27 cellular contexts compared by ENCODE assay signal in genomic region chr6:166441641-166442078, GRCh38. TPM values are rescaled to one million over a fixed set of nuclear protein-coding genes. Genes with fewer than 3 reads are reported as not detected.
DNase-seq lines count a peak whose midpoint lies in the region; ATAC-seq and TF ChIP-seq lines count a peak whose summit lies in the region.
"Had no signal": no experiment of that assay in that cellular context is flagged by ENCODE, and none has a peak within 500 bp of the region (broad histone marks: within the 10 kb centered on the region; RNA-seq: fewer than 3 reads in every experiment).

No MANE protein-coding gene starts in this region.

- H3K4me3 Mint-ChIP-seq in activated T-cell treated with anti-CD3 and anti-CD28 coated beads, Interleukin-2, amount 50 U/mL, for 4 hours = no peak overlapping the region
- H3K4me3 Mint-ChIP-seq: activated CD8-positive, alpha-beta T cell treated with anti-CD3 and anti-CD28 coated beads, Interleukin-2, amount 10 ng/mL, durations not matched to agents 7 days and 5 days; T-helper 1 cell treated with Interleukin-12 subunit alpha and Interleukin-12 subunit beta and Interleukin-4 antibody, amounts not matched to agents 30 μg/mL and 1 μg/mL, for 36 hours had no signal

- H3K36me3 Mint-ChIP-seq in activated T-cell treated with anti-CD3 and anti-CD28 coated beads, Interleukin-2, amount 50 U/mL, for 4 hours (ENCODE audit: insufficient read depth) = peaks cover 9% of the 10 kb centered on the region

- no peak for TF ChIP-seq CTCF in upper lobe of left lung (IDR thresholded peaks at IDR 0.05)

- H3K9me3 ChIP-seq in upper lobe of left lung = no peaks in the 10 kb centered on the region
- H3K9me3 ChIP-seq: BE2C, breast epithelium, psoas muscle, SJSA1 had no signal

- peaks cover 0 to 72% (median 39%) of the 10 kb centered on the region in 4 donors for H3K36me3 ChIP-seq in upper lobe of left lung
- H3K36me3 ChIP-seq: breast epithelium, SJSA1 had no signal

- H3K27ac ChIP-seq in upper lobe of left lung = no peak overlapping the region
- H3K27ac ChIP-seq: breast epithelium, PC-9, psoas muscle, SJSA1 had no signal

- peaks cover 0 to 11% (median 8%) of the 10 kb centered on the region in 4 donors for H3K4me1 ChIP-seq in upper lobe of left lung
- H3K4me1 ChIP-seq: breast epithelium, psoas muscle, SJSA1 had no signal

- H3K4me3 ChIP-seq in upper lobe of left lung = no peak overlapping the region
- H3K4me3 ChIP-seq: breast epithelium, PC-9, psoas muscle, SJSA1 had no signal

- H3K27me3 Mint-ChIP-seq in activated T-cell treated with anti-CD3 and anti-CD28 coated beads, Interleukin-2, amount 50 U/mL, for 4 hours (ENCODE audit: low read depth) = peaks cover 3% of the 10 kb centered on the region

- H3K4me1 Mint-ChIP-seq in activated T-cell treated with anti-CD3 and anti-CD28 coated beads, Interleukin-2, amount 50 U/mL, for 4 hours (ENCODE audit: low read depth) = peaks cover 12% of the 10 kb centered on the region

- H3K27me3 ChIP-seq in upper lobe of left lung = no peaks in the 10 kb centered on the region
- H3K27me3 ChIP-seq: BE2C, breast epithelium, SJSA1 had no signal

- DNase-seq in cardiac septum (ENCODE audit: low spot score) (peak; percentile 69), left cardiac atrium (no peak), NAMALWA (ENCODE audit: low spot score) (peak; percentile 22), germinal center (ENCODE audit: low spot score) (peak; percentile 19), upper lobe of left lung (peak; percentile 21 to 67), NCI-H2196 treated with DMSO at 0.1 percent for 48 hours (lab: John Stamatoyannopoulos, UW; ENCODE audit: unreplicated experiment) (no peak)
- no peak for DNase-seq in activated T-cell treated with anti-CD3 and anti-CD28 coated beads, Interleukin-2, amount 50 U/mL, for 4 hours
- DNase-seq: activated CD4-positive, alpha-beta T cell treated with anti-CD3 and anti-CD28 coated beads for 1 hour; activated CD8-positive, alpha-beta T cell treated with anti-CD3 and anti-CD28 coated beads, Interleukin-2, amount 10 ng/mL, durations not matched to agents 7 days and 5 days; activated naive CD4-positive, alpha-beta T cell; activated T-cell treated with anti-CD3 and anti-CD28 coated beads, Interleukin-2, amount 50 U/mL, for 1 hour; amniotic stem cell; BE2C; COR-L47; cortex of kidney; DMS79 treated with DMSO at 0.1 percent for 48 hours; GOT3; mammary epithelial cell; NCI-H2081 treated with DMSO at 0.1 percent for 48 hours; NCI-H446 treated with DMSO at 0.1 percent for 48 hours; PC-9; psoas muscle; stimulated activated CD8-positive, alpha-beta memory T cell treated with anti-CD3 and anti-CD28 coated beads, Interleukin-4, amount 100 ng/mL, for 48 hours had no signal

- 80 to 82% methylated on average over 10 to 17 of the region's 17 CpGs for WGBS in upper lobe of left lung, 2 donors

- intact Hi-C loops in cardiac septum (cut with DNase I) (no loop called here), left cardiac atrium (cut with DNase I) (no loop called here)

- no peak for TF ChIP-seq POLR2A in upper lobe of left lung (IDR thresholded peaks at IDR 0.05)

- no peaks in the 10 kb centered on the region for H3K9me3 Mint-ChIP-seq in activated T-cell treated with anti-CD3 and anti-CD28 coated beads, Interleukin-2, amount 50 U/mL, for 4 hours
- H3K9me3 Mint-ChIP-seq: T-helper 1 cell treated with Interleukin-12 subunit alpha and Interleukin-12 subunit beta and Interleukin-4 antibody, amounts not matched to agents 30 μg/mL and 1 μg/mL, for 36 hours had no signal

- TF ChIP-seq EP300 in upper lobe of left lung (IDR thresholded peaks at IDR 0.05) = no peak

- ATAC-seq in left cardiac atrium (no peak), upper lobe of left lung (ENCODE audit: low FRiP score in 2 of 2) (no peak), HG02678 (IDR thresholded peaks at IDR 0.05; ENCODE audit: unreplicated experiment) (no peak)
- ATAC-seq in activated T-cell treated with anti-CD3 and anti-CD28 coated beads, Interleukin-2, amount 50 U/mL, for 4 hours = no peak
- ATAC-seq: activated CD8-positive, alpha-beta T cell treated with anti-CD3 and anti-CD28 coated beads, Interleukin-2, amount 10 ng/mL, durations not matched to agents 7 days and 5 days; psoas muscle had no signal

RNA-seq across cellular contexts. Expression of gene MPC1, which starts 58.9 kb away (rescaled TPM):
- total RNA-seq in cardiac septum (396 TPM), left cardiac atrium (100 to 1,000 TPM; 273 to 352 TPM), upper lobe of left lung (10 to 100 TPM; 17.8 to 74.2 (median 50.7) TPM)
- 10 to 100 TPM; 17.9 to 24.6 (median 24.0) TPM for total RNA-seq in activated T-cell treated with anti-CD3 and anti-CD28 coated beads, Interleukin-2, amount 50 U/mL, for 4 hours

Comparison
In these comparisons a context has a peak if more than half of its experiments do, and no peak if none do; other contexts are left out.
1. DNase-seq: peak in cardiac septum (single experiment), NAMALWA (single experiment), germinal center (single experiment) and upper lobe of left lung (2 of 2); none in left cardiac atrium (single experiment), NCI-H2196 treated with DMSO at 0.1 percent for 48 hours (single experiment) and activated T-cell treated with anti-CD3 and anti-CD28 coated beads, Interleukin-2, amount 50 U/mL, for 4 hours (single experiment).